Comparison of ENCODE assay signal across 1 cellular context in the genomic region with DNA sequence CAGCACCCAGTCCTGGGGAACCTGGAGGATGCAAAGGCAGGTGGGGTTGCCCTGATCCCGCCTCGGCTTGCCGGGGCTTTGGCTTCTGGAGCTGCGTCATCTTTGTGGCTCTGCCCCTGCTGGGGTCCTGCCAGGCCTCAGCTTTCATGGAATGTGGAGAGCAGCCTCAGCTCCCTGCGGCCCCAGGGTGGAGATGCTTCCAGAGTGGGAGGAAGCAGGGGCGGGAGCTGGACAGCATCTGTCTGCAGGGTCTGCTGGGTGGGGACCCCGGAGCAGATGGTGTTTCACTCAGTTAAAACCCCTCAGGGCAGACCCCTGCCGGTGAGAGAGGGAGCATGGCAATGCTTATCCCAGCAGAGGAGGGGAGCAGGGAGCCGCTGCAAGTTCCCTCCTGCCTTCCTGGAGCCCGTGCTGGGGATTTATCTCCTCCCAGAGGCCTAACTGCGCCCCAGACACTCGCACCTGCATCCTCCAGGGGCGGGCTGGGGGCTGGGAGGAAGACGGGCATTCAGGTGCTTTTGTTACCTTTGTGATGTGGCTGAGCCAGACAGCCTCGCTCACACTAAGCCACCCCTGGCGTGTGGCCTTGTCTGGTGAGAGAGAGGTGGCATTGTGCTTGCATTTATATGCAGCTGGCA.
TF ChIP-seq lines count a peak whose summit lies in the region.

No MANE protein-coding gene starts in this region.

TF ChIP-seq in GM23338, 12 proteins besides CTCF, POLR2A, EP300 and RAD21 (continued from another document):
- TF ChIP-seq ZNF462 (CRISPR knock-in tag; IDR thresholded peaks at IDR 0.05) (no peak), STAT1 (IDR thresholded peaks at IDR 0.05; ENCODE audit: unreplicated experiment) (no peak), JUNB (IDR thresholded peaks at IDR 0.05; ENCODE audit: unreplicated experiment) (no peak)
